In genomic region chr10:20355915-20356314, GRCh38 we compare ENCODE assay signal across 24 cellular contexts.
"Had no signal": no experiment of that assay in that cellular context is flagged by ENCODE, and none has a peak within 500 bp of the region (broad histone marks: within the 10 kb centered on the region; RNA-seq: fewer than 3 reads in every experiment).

No MANE protein-coding gene starts in this region.

- H3K36me3 ChIP-seq: colonic mucosa, esophagus squamous epithelium, gastrocnemius medialis, heart right ventricle, left lung, lower lobe of right lung had no signal

- DNase-seq: colonic mucosa; cortex of kidney; effector CD8-positive, alpha-beta T cell; effector memory CD8-positive, alpha-beta T cell; endodermal cell; erythroblast; esophagus squamous epithelium; foreskin fibroblast; foreskin melanocyte; gastrocnemius medialis; glutamatergic neuron; head of caudate nucleus; heart right ventricle; hippocampal formation; left cardiac atrium; left lung; left ventricle myocardium superior; lower lobe of right lung; mesenchymal stem cell; mucosa of descending colon had no signal

- H3K4me3 ChIP-seq: colonic mucosa, esophagus squamous epithelium, gastrocnemius medialis, heart right ventricle, left lung, lower lobe of right lung, mucosa of descending colon had no signal

- H3K27me3 ChIP-seq: colonic mucosa, esophagus squamous epithelium, gastrocnemius medialis, heart right ventricle, left lung had no signal

- H3K27me3 Mint-ChIP-seq: dendritic cell treated with granulocyte-macrophage colony-stimulating factor and Interleukin-4, amounts not matched to agents 40 ng/mL and 50 ng/mL, for 4 days; effector memory CD8-positive, alpha-beta T cell had no signal

- H3K27ac Mint-ChIP-seq: dendritic cell treated with granulocyte-macrophage colony-stimulating factor and Interleukin-4, amounts not matched to agents 40 ng/mL and 50 ng/mL, for 4 days; effector memory CD8-positive, alpha-beta T cell; endodermal cell; mesothelial cell of epicardium had no signal

- H3K27ac ChIP-seq: colonic mucosa, epithelial cell of prostate, esophagus squamous epithelium, gastrocnemius medialis, heart right ventricle, left lung, lower lobe of right lung had no signal

- H3K9me3 ChIP-seq: colonic mucosa, esophagus squamous epithelium, lower lobe of right lung had no signal

- H3K4me3 Mint-ChIP-seq: dendritic cell treated with granulocyte-macrophage colony-stimulating factor and Interleukin-4, amounts not matched to agents 40 ng/mL and 50 ng/mL, for 4 days; effector memory CD8-positive, alpha-beta T cell; endodermal cell; mesothelial cell of epicardium had no signal

- ATAC-seq: effector memory CD8-positive, alpha-beta T cell; esophagus mucosa; gastrocnemius medialis; heart right ventricle; left cardiac atrium; left lung; left ventricle myocardium superior; lower lobe of right lung; mucosa of descending colon had no signal

- H3K36me3 Mint-ChIP-seq: mesothelial cell of epicardium had no signal

- H3K4me1 Mint-ChIP-seq: endodermal cell, mesothelial cell of epicardium had no signal
